In the genomic region with DNA sequence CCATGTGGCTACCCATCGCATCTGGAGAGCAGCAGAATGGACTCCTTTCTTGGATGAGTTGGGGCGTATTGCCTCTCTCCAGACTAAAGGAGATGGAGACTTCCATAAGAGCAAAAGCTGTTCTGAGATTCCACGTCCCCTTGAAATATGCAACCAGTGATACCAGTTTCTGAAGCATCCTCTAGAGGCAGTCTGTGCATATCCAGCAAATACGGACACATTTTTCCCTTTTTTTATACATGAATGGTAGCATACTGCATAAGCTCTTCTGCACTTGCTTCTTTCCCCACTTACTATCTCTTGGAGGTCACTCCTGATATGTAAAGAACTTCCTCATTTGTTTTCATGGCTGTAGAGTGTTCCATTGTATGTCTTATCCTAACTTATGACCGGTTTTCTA, we compare ENCODE assay signal across 21 cellular contexts. TPM values are rescaled to one million over a fixed set of nuclear protein-coding genes. Genes with fewer than 3 reads are reported as not detected.
A peak's percentile ranks its signal among the peaks of the same experiment; 100 is the strongest.
DNase-seq lines count a peak whose midpoint lies in the region; ATAC-seq and TF ChIP-seq lines count a peak whose summit lies in the region.
"Had no signal": no experiment of that assay in that cellular context is flagged by ENCODE, and none has a peak within 500 bp of the region (broad histone marks: within the 10 kb centered on the region; RNA-seq: fewer than 3 reads in every experiment).

No MANE protein-coding gene starts in this region.

- H3K4me1 Mint-ChIP-seq in neural crest cell: no peaks in the 10 kb centered on the region
- H3K4me1 Mint-ChIP-seq: activated naive CD4-positive, alpha-beta T cell treated with anti-CD3 and anti-CD28 coated beads, Interleukin-2, amount 10 ng/mL, durations not matched to agents 7 days and 5 days; CD4-positive, alpha-beta memory T cell; memory B cell; nephron had no signal

- H3K36me3 Mint-ChIP-seq in neural crest cell (ENCODE audit: low read depth): no peaks in the 10 kb centered on the region

- no peaks in the 10 kb centered on the region for H3K27me3 Mint-ChIP-seq in neural crest cell (ENCODE audit: low read depth)
- H3K27me3 Mint-ChIP-seq: activated naive CD4-positive, alpha-beta T cell treated with anti-CD3 and anti-CD28 coated beads, Interleukin-2, amount 10 ng/mL, durations not matched to agents 7 days and 5 days; CD4-positive, alpha-beta memory T cell; memory B cell had no signal

- DNase-seq in DMS 273 (lab: John Stamatoyannopoulos, UW; ENCODE audit: unreplicated experiment) (peak; percentile 40), DMS 273 treated with DMSO at 0.1 percent for 48 hours (lab: John Stamatoyannopoulos, UW) (no peak), HT-29 (ENCODE audit: low spot score) (peak; percentile 43), astrocyte of the spinal cord (ENCODE audit: low read depth, low spot score) (no peak), neural crest cell (ENCODE audit: low read depth, low spot score) (no peak), kidney glomerular epithelial cell (lab: John Stamatoyannopoulos, UW) (no peak), mesenteric fat pad (ENCODE audit: low spot score) (no peak)
- DNase-seq: 8988T; activated CD4-positive, alpha-beta T cell treated with anti-CD3 and anti-CD28 coated beads, Interleukin-2, amount 50 U/mL, for 48 hours; activated naive CD4-positive, alpha-beta T cell treated with anti-CD3 and anti-CD28 coated beads, Interleukin-2, amount 10 ng/mL, durations not matched to agents 7 days and 5 days; activated T-cell treated with anti-CD3 and anti-CD28 coated beads, Interleukin-2, amount 50 U/mL, for 1 hour; CD4-positive, alpha-beta memory T cell; heart right ventricle; stimulated activated naive CD4-positive, alpha-beta T cell had no signal

- no peak overlapping the region for H3K4me3 ChIP-seq in astrocyte of the spinal cord (ENCODE audit: low read depth, low read length)
- H3K4me3 ChIP-seq: coronary artery, heart right ventricle, prostate gland, tibial nerve had no signal

- no peaks in the 10 kb centered on the region for H3K9me3 Mint-ChIP-seq in neural crest cell
- H3K9me3 Mint-ChIP-seq: activated naive CD4-positive, alpha-beta T cell treated with anti-CD3 and anti-CD28 coated beads, Interleukin-2, amount 10 ng/mL, durations not matched to agents 7 days and 5 days; CD4-positive, alpha-beta memory T cell; memory B cell; nephron had no signal

- TF ChIP-seq CTCF in astrocyte of the spinal cord (IDR thresholded peaks at IDR 0.05; ENCODE audit: low read depth, low read length) (peak; percentile 40), neural crest cell (conservative IDR thresholded peaks at IDR 0.05) (peak; percentile 32)

- in situ Hi-C loops in astrocyte of the spinal cord (cut with HindIII; ENCODE audit: low sequenced_read_pairs): no loop called here

- no peak overlapping the region for H3K4me3 Mint-ChIP-seq in neural crest cell
- H3K4me3 Mint-ChIP-seq: activated naive CD4-positive, alpha-beta T cell treated with anti-CD3 and anti-CD28 coated beads, Interleukin-2, amount 10 ng/mL, durations not matched to agents 7 days and 5 days; CD4-positive, alpha-beta memory T cell; memory B cell; nephron had no signal

- ATAC-seq in HG03378 (IDR thresholded peaks at IDR 0.05; ENCODE audit: unreplicated experiment): no peak
- ATAC-seq: Panc1 had no signal

- H3K27ac Mint-ChIP-seq in neural crest cell (ENCODE audit: unreplicated experiment): no peak overlapping the region
- H3K27ac Mint-ChIP-seq: activated naive CD4-positive, alpha-beta T cell treated with anti-CD3 and anti-CD28 coated beads, Interleukin-2, amount 10 ng/mL, durations not matched to agents 7 days and 5 days; memory B cell; nephron had no signal

RNA-seq across cellular contexts. Expression of a gene that starts 34.6 kb away (rescaled TPM):
- 18.6 and 22.8 TPM in 2 replicates for total RNA-seq in HT-29 (2014; rRNA removed; shearing (Covaris generic))
- total RNA-seq in neural crest cell (28.9 and 31.2 TPM in 2 replicates), mesenteric fat pad (36.8 TPM)

RNA-seq across cellular contexts. Expression of a gene that starts 57.5 kb away (rescaled TPM):
- 119 and 136 TPM in 2 replicates for total RNA-seq in HT-29 (2014; rRNA removed; shearing (Covaris generic))
- total RNA-seq in neural crest cell (0.14 and 0.26 TPM in 2 replicates), mesenteric fat pad (1.3 TPM)
- total RNA-seq: CD4-positive, alpha-beta memory T cell had no signal

Comparison
In these comparisons a context has a peak if more than half of its experiments do, and no peak if none do; other contexts are left out.
1. DNase-seq: peak in DMS 273 (single experiment) and HT-29 (single experiment); none in DMS 273 treated with DMSO at 0.1 percent for 48 hours (single experiment), astrocyte of the spinal cord (single experiment), neural crest cell (single experiment), kidney glomerular epithelial cell (single experiment) and mesenteric fat pad (single experiment).
2. RNA of a gene that starts 57.5 kb away (total RNA-seq): 119 to 136 TPM in HT-29; 1.3 TPM in mesenteric fat pad (single experiment) and 0.14 to 0.26 TPM in neural crest cell; every median in the first group is over 10 times any median in the second.